ENCODE assay signal across 1 cellular context in the genomic region with DNA sequence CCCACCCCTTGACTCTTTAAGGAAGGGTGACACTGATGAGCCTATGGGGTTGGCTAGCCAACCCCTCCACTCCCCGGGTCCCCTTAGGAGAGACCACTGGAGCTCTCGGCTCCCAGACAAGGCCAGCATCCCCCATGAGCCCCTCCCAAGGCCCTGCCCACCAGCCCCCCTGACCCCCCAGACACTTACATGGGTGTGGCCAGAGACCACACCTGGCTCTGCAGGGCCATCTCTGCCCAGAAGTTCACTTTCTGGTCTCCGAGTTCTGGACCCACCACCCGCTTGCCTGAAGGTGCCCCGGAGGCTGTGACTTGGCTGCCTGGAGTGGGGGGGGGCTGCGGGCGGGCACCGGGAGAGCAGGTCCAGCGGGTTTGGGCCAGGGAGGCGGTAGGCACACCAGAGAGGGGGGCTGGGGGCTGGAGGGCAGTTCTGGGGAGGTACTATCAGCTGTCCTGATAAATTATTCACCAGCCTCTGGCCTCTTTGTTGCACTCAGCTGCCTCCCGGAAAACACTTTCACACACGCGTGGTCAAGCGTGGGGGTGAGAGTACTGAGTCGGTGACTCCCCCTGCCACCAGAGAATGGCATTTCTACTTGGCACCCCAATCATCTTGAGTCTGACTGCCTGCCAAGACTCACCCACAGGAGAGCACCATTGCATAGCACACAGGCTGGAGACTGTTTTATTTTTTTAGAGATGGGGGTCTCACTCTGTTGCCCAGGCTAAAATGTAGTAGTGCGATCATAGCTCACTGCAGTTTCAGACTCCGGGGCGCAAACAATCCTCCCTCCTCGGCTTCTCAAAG.
A peak's percentile ranks its signal among the peaks of the same experiment; 100 is the strongest.
TF ChIP-seq lines count a peak whose summit lies in the region.

A gene with protein sequence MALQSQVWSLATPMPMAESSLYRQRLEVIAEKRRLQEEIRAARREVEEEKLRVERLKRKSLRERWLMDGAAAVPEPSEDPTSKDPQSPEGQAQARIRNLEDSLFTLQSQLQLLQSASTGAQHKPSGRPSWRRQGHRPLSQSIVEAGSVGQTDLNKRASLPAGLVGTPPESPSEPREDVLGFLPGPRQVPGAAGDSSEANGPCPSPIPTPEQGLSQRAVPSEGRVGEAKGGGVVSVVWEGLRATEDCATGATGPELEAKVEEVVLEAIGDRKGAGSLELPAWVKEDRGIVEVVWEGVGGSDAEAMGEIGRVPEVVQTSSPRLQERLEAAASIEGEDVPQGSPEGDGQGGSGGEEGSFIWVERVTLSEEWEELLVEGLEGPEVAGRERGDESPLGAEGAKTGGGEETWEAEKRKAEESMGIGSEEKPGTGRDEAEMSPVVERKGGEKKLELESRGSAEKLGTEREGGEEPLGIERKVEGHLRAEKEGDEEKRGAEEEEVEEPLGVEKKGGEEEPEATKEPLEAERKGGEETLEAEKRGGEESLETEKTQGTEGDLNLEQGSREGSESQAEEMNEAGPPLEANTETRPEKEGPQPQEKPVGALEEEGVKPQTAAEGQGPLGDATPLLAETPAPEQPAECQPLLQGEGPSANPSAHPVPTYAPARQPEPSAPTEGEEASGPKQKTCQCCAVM (minus strand): TSS at position 326 of the 807 bp plus-strand sequence. CDS start 96 bp downstream, at position 230.

TF ChIP-seq in HepG2, 621 proteins besides CTCF, POLR2A, EP300 and RAD21 (continued from another document):
- no peak for TF ChIP-seq ZFP90 (CRISPR knock-in tag; IDR thresholded peaks at IDR 0.05; ENCODE audit: borderline replicate concordance)
- no peak for TF ChIP-seq SSRP1 (CRISPR knock-in tag; IDR thresholded peaks at IDR 0.05)
- 0 out of 2 replicates have a peak, but pooled peaks have one; percentile 41 for TF ChIP-seq ZMAT3 (CRISPR knock-in tag; conservative IDR thresholded peaks at IDR 0.05)
- TF ChIP-seq, protein P1, sequence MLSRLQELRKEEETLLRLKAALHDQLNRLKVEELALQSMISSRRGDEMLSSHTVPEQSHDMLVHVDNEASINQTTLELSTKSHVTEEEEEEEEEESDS (CRISPR knock-in tag; IDR thresholded peaks at IDR 0.05; ENCODE audit: borderline replicate concordance): no peak
- TF ChIP-seq, protein P2, sequence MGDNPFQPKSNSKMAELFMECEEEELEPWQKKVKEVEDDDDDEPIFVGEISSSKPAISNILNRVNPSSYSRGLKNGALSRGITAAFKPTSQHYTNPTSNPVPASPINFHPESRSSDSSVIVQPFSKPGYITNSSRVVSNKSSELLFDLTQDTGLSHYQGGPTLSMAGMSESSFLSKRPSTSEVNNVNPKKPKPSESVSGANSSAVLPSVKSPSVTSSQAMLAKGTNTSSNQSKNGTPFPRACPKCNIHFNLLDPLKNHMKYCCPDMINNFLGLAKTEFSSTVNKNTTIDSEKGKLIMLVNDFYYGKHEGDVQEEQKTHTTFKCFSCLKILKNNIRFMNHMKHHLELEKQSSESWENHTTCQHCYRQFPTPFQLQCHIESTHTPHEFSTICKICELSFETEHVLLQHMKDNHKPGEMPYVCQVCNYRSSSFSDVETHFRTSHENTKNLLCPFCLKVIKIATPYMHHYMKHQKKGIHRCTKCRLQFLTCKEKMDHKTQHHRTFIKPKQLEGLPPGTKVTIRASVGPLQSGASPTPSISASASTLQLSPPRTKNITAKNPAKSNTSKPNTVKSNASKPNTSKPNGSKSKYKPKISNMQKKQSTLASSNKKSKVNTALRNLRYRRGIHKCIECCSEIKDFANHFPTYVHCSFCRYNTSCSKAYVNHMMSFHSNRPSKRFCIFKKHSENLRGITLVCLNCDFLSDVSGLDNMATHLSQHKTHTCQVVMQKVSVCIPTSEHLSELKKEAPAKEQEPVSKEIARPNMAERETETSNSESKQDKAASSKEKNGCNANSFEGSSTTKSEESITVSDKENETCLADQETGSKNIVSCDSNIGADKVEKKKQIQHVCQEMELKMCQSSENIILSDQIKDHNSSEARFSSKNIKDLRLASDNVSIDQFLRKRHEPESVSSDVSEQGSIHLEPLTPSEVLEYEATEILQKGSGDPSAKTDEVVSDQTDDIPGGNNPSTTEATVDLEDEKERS (CRISPR knock-in tag; IDR thresholded peaks at IDR 0.05): 0 out of 2 replicates have a peak, but pooled peaks have one; percentile 28
- TF ChIP-seq ZNF644 (CRISPR knock-in tag; IDR thresholded peaks at IDR 0.05; ENCODE audit: low read depth): no peak
- no peak for TF ChIP-seq ZKSCAN5 (CRISPR knock-in tag; IDR thresholded peaks at IDR 0.05)
- TF ChIP-seq, protein P3, sequence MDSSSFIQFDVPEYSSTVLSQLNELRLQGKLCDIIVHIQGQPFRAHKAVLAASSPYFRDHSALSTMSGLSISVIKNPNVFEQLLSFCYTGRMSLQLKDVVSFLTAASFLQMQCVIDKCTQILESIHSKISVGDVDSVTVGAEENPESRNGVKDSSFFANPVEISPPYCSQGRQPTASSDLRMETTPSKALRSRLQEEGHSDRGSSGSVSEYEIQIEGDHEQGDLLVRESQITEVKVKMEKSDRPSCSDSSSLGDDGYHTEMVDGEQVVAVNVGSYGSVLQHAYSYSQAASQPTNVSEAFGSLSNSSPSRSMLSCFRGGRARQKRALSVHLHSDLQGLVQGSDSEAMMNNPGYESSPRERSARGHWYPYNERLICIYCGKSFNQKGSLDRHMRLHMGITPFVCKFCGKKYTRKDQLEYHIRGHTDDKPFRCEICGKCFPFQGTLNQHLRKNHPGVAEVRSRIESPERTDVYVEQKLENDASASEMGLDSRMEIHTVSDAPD (CRISPR knock-in tag; IDR thresholded peaks at IDR 0.05): no peak
- no peak for TF ChIP-seq MBNL3 (CRISPR knock-in tag; conservative IDR thresholded peaks at IDR 0.05)
- no peak; the same call in none of the 2 replicates for TF ChIP-seq POLR2G (IDR thresholded peaks at IDR 0.05; ENCODE audit: low read depth, low read length)
- no peak for TF ChIP-seq ZZZ3 (CRISPR knock-in tag; IDR thresholded peaks at IDR 0.05; ENCODE audit: borderline replicate concordance)
- TF ChIP-seq ZNF251 (CRISPR knock-in tag; IDR thresholded peaks at IDR 0.05): no peak
- TF ChIP-seq HIC2 (CRISPR knock-in tag; IDR thresholded peaks at IDR 0.05; ENCODE audit: low read depth): no peak
- TF ChIP-seq ZNF616 (CRISPR knock-in tag; IDR thresholded peaks at IDR 0.05; ENCODE audit: low read depth): no peak
- TF ChIP-seq MXD1 (CRISPR knock-in tag; IDR thresholded peaks at IDR 0.05): no peak
- no peak; the same call in 1 of the 2 replicates for TF ChIP-seq MAZ (IDR thresholded peaks at IDR 0.05; ENCODE audit: borderline replicate concordance, low read depth, low read length)
- TF ChIP-seq MAZ (CRISPR knock-in tag; IDR thresholded peaks at IDR 0.05; ENCODE audit: low read depth): no peak
- no peak; the same call in 1 of the 2 replicates for TF ChIP-seq BCL3 (CRISPR knock-in tag; IDR thresholded peaks at IDR 0.05)
- no peak for TF ChIP-seq KDM6A (CRISPR knock-in tag; IDR thresholded peaks at IDR 0.05; ENCODE audit: low read depth)
- TF ChIP-seq RORA (CRISPR knock-in tag; IDR thresholded peaks at IDR 0.05): no peak
- no peak for TF ChIP-seq SMAD3 (CRISPR knock-in tag; IDR thresholded peaks at IDR 0.05)
- no peak for TF ChIP-seq FOSL2 (CRISPR knock-in tag; IDR thresholded peaks at IDR 0.05)
- TF ChIP-seq MEF2D (CRISPR knock-in tag; IDR thresholded peaks at IDR 0.05): peak; percentile 53; the same call in 1 of the 2 replicates
- TF ChIP-seq ZNF101 (CRISPR knock-in tag; IDR thresholded peaks at IDR 0.05; ENCODE audit: borderline replicate concordance, low read depth): no peak
- TF ChIP-seq, protein P4, sequence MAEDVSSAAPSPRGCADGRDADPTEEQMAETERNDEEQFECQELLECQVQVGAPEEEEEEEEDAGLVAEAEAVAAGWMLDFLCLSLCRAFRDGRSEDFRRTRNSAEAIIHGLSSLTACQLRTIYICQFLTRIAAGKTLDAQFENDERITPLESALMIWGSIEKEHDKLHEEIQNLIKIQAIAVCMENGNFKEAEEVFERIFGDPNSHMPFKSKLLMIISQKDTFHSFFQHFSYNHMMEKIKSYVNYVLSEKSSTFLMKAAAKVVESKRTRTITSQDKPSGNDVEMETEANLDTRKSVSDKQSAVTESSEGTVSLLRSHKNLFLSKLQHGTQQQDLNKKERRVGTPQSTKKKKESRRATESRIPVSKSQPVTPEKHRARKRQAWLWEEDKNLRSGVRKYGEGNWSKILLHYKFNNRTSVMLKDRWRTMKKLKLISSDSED (CRISPR knock-in tag; IDR thresholded peaks at IDR 0.05): no peak
- peak; percentile 13 for TF ChIP-seq ZFX (CRISPR knock-in tag; IDR thresholded peaks at IDR 0.05; ENCODE audit: low read depth)
- no peak for TF ChIP-seq ZNF224 (CRISPR knock-in tag; IDR thresholded peaks at IDR 0.05)
- TF ChIP-seq JUN (CRISPR knock-in tag; IDR thresholded peaks at IDR 0.05): no peak
- no peak for TF ChIP-seq ZNF44 (CRISPR knock-in tag; IDR thresholded peaks at IDR 0.05)
- peak; percentile 17 for TF ChIP-seq SALL1 (CRISPR knock-in tag; IDR thresholded peaks at IDR 0.05)
- no peak for TF ChIP-seq PRPF4 (IDR thresholded peaks at IDR 0.05; ENCODE audit: low read depth, low read length, poor library complexity, severe bottlenecking)
- no peak for TF ChIP-seq ZNF598 (CRISPR knock-in tag; IDR thresholded peaks at IDR 0.05; ENCODE audit: borderline replicate concordance)
- TF ChIP-seq ARHGAP35 (CRISPR knock-in tag; IDR thresholded peaks at IDR 0.05; ENCODE audit: borderline replicate concordance): no peak
- no peak for TF ChIP-seq SKI (IDR thresholded peaks at IDR 0.05; ENCODE audit: partially characterized antibody)
- no peak for TF ChIP-seq RFXAP (CRISPR knock-in tag; IDR thresholded peaks at IDR 0.05; ENCODE audit: borderline replicate concordance)
- no peak for TF ChIP-seq NFE2L2 (IDR thresholded peaks at IDR 0.05; ENCODE audit: low read length)
- TF ChIP-seq ZNF335 (CRISPR knock-in tag; IDR thresholded peaks at IDR 0.05): no peak
- no peak for TF ChIP-seq ZNF460 (CRISPR knock-in tag; IDR thresholded peaks at IDR 0.05; ENCODE audit: borderline replicate concordance)
- TF ChIP-seq ZNF572 (CRISPR knock-in tag; IDR thresholded peaks at IDR 0.05): 0 out of 2 replicates have a peak, but pooled peaks have one; percentile 35
- no peak for TF ChIP-seq ZNF558 (CRISPR knock-in tag; IDR thresholded peaks at IDR 0.05; ENCODE audit: borderline replicate concordance)
- no peak for TF ChIP-seq ZNF546 (CRISPR knock-in tag; conservative IDR thresholded peaks at IDR 0.05)
- TF ChIP-seq GABPB1 (CRISPR knock-in tag; IDR thresholded peaks at IDR 0.05): no peak
- TF ChIP-seq PAWR (CRISPR knock-in tag; IDR thresholded peaks at IDR 0.05; ENCODE audit: borderline replicate concordance): no peak
- no peak for TF ChIP-seq CEBPG (CRISPR knock-in tag; IDR thresholded peaks at IDR 0.05)
- TF ChIP-seq ZNF589 (CRISPR knock-in tag; conservative IDR thresholded peaks at IDR 0.05): no peak
- no peak for TF ChIP-seq NKX3-1 (CRISPR knock-in tag; IDR thresholded peaks at IDR 0.05)
